ENCODE assay signal across 16 cellular contexts in genomic region chr3:185502987-185503386, GRCh38. TPM values are rescaled to one million over a fixed set of nuclear protein-coding genes. Genes with fewer than 3 reads are reported as not detected.
"Had no signal": no experiment of that assay in that cellular context is flagged by ENCODE, and none has a peak within 500 bp of the region (broad histone marks: within the 10 kb centered on the region; RNA-seq: fewer than 3 reads in every experiment).

No MANE protein-coding gene starts in this region.

- H3K36me3 ChIP-seq: pancreas, upper lobe of right lung had no signal

- H3K9me3 ChIP-seq: pancreas, testis, upper lobe of right lung had no signal

- DNase-seq: activated CD4-positive, alpha-beta T cell treated with anti-CD3 and anti-CD28 coated beads, Interleukin-2, amount 10 ng/mL, durations not matched to agents 7 days and 5 days; activated naive CD8-positive, alpha-beta T cell treated with anti-CD3 and anti-CD28 coated beads for 36 hours; anterior cingulate cortex; dermis blood vessel endothelial cell; effector memory CD8-positive, alpha-beta T cell; head of caudate nucleus; retina; stimulated activated naive CD8-positive, alpha-beta T cell treated with anti-CD3 and anti-CD28 coated beads, Interleukin-15, Interleukin-2, amounts not matched to agents 100 U/mL and 50 U/mL, for 24 hours; T-helper 2 cell; testis; upper lobe of right lung had no signal

- H3K27ac ChIP-seq: pancreas, testis, upper lobe of right lung had no signal

- H3K27me3 ChIP-seq: pancreas, testis, upper lobe of right lung had no signal

- FAIRE-seq: pancreas, TTC549 had no signal

- ATAC-seq: effector memory CD8-positive, alpha-beta T cell; pancreas; stimulated activated naive CD8-positive, alpha-beta T cell treated with anti-CD3 and anti-CD28 coated beads, Interleukin-15, Interleukin-2, amounts not matched to agents 100 U/mL and 50 U/mL, for 24 hours; upper lobe of right lung had no signal

- H3K4me3 ChIP-seq: pancreas, skin epidermis, testis, upper lobe of right lung had no signal

- H3K4me1 ChIP-seq: pancreas, upper lobe of right lung had no signal

RNA-seq across cellular contexts. Expression of gene LIPH, which starts 49.4 kb away (rescaled TPM):
- total RNA-seq: activated CD4-positive, alpha-beta T cell treated with anti-CD3 and anti-CD28 coated beads, Interleukin-2, amount 10 ng/mL, durations not matched to agents 7 days and 5 days; activated naive CD8-positive, alpha-beta T cell treated with anti-CD3 and anti-CD28 coated beads for 36 hours; dermis blood vessel endothelial cell; fibroblast of lung; lung microvascular endothelial cell had no signal
